In genomic region chr2:31980674-31981356, GRCh38 we compare ENCODE assay signal across 8 cellular contexts. TPM values are rescaled to one million over a fixed set of nuclear protein-coding genes. Genes with fewer than 3 reads are reported as not detected.
DNase-seq lines count a peak whose midpoint lies in the region; ATAC-seq and TF ChIP-seq lines count a peak whose summit lies in the region.

No MANE protein-coding gene starts in this region.

- H3K9me3 ChIP-seq in gastrocnemius medialis = no peaks in the 10 kb centered on the region

- TF ChIP-seq CTCF in gastrocnemius medialis (IDR thresholded peaks at IDR 0.05 in 4 of 5, conservative IDR thresholded peaks at IDR 0.05 in 1 of 5) = no peak

- H3K36me3 ChIP-seq in ACC112 (ENCODE audit: insufficient read depth, low read length) = no peaks in the 10 kb centered on the region; the same call in 1 of the 2 replicates
- H3K36me3 ChIP-seq in gastrocnemius medialis = no peaks in the 10 kb centered on the region

- no peak overlapping the region for H2AFZ ChIP-seq in ACC112 (ENCODE audit: low read length, unreplicated experiment)

- peak; percentile 70 for DNase-seq in NOMO-1 treated with DMSO at 0.1 percent for 48 hours (lab: John Stamatoyannopoulos, UW; ENCODE audit: unreplicated experiment)
- peak; percentile 38 for DNase-seq in epidermal melanocyte (ENCODE audit: insufficient read length, low spot score)
- no peak for DNase-seq in gastrocnemius medialis
- DNase-seq in anterior cingulate cortex (lab: John Stamatoyannopoulos, UW) = no peak
- no peak for DNase-seq in DMS153 (lab: John Stamatoyannopoulos, UW)

- H3K27me3 ChIP-seq in ACC112 (ENCODE audit: insufficient read depth, low read length) (no peaks in the 10 kb centered on the region), gastrocnemius medialis (no peaks in the 10 kb centered on the region)

- H3K4me3 ChIP-seq in ACC112 (ENCODE audit: low read depth, low read length) (no peak overlapping the region), gastrocnemius medialis (no peak overlapping the region)

- H3K79me2 ChIP-seq in ACC112 (ENCODE audit: control insufficient read depth, insufficient read depth, low read length, unreplicated experiment) = peaks cover 66% of the 10 kb centered on the region

- intact Hi-C loops in gastrocnemius medialis (cut with DNase I; ENCODE audit: low total_unique reads) = no loop called here

- no peak for TF ChIP-seq POLR2A in gastrocnemius medialis (IDR thresholded peaks at IDR 0.05)

- in situ Hi-C loops in gastrocnemius medialis (cut with MboI; ENCODE audit: low sequenced_read_pairs in 4 of 4) = no loop called here

- H3K4me1 ChIP-seq in ACC112 (ENCODE audit: control insufficient read depth, insufficient read depth, low read length, unreplicated experiment) = peaks cover 17% of the 10 kb centered on the region
- peaks cover 34 to 42% of the 10 kb centered on the region in 2 donors for H3K4me1 ChIP-seq in gastrocnemius medialis

- peak overlapping the region; percentile 12 for H3K27ac ChIP-seq in ACC112 (ENCODE audit: low read depth, low read length)
- H3K27ac ChIP-seq in gastrocnemius medialis = peak overlapping the region; percentile 44 to 62 (median 52)

- peak; percentile 99 for ATAC-seq in GM18508 (IDR thresholded peaks at IDR 0.05; ENCODE audit: insufficient read depth, unreplicated experiment)
- ATAC-seq in HG02798 (IDR thresholded peaks at IDR 0.05; ENCODE audit: poor library complexity, unreplicated experiment) = peak; percentile 99
- ATAC-seq in gastrocnemius medialis = peak; percentile 64 to 72

RNA-seq across cellular contexts. Expression of gene MEMO1, which starts 30.0 kb away (rescaled TPM):
- total RNA-seq in gastrocnemius medialis = 10 to 100 TPM; 32.2 to 75.0 (median 50.0) TPM

RNA-seq across cellular contexts. Expression of gene DPY30, which starts 58.8 kb away (rescaled TPM):
- total RNA-seq in gastrocnemius medialis = 10 to 100 TPM; 29.3 to 59.8 (median 36.2) TPM

Comparison
In these comparisons a context has a peak if more than half of its experiments do, and no peak if none do; other contexts are left out.
1. DNase-seq: peak in NOMO-1 treated with DMSO at 0.1 percent for 48 hours (single experiment) and epidermal melanocyte (single experiment); none in gastrocnemius medialis (0 of 2), anterior cingulate cortex (0 of 58) and DMS153 (single experiment).
2. Peak in every context shown above with its lines, with median percentiles within 50 percentile points of each other: ATAC-seq.